In genomic region chr4:94486372-94486801, GRCh38 we compare ENCODE assay signal across 14 cellular contexts. TPM values are rescaled to one million over a fixed set of nuclear protein-coding genes. Genes with fewer than 3 reads are reported as not detected.
A peak's percentile ranks its signal among the peaks of the same experiment; 100 is the strongest.
DNase-seq lines count a peak whose midpoint lies in the region; ATAC-seq, FAIRE-seq and TF ChIP-seq lines count a peak whose summit lies in the region.
"Had no signal": no experiment of that assay in that cellular context is flagged by ENCODE, and none has a peak within 500 bp of the region (broad histone marks: within the 10 kb centered on the region; RNA-seq: fewer than 3 reads in every experiment).

No MANE protein-coding gene starts in this region.

- no peak for FAIRE-seq in kidney (lab: Jason Lieb, UNC)

- no peak overlapping the region for H3K9ac ChIP-seq in kidney (ENCODE audit: low read length in 2 of 2)

- H3K4me3 ChIP-seq in fibroblast of mammary gland (ENCODE audit: control insufficient read depth, low read depth, low read length), result no peak overlapping the region
- H3K4me3 ChIP-seq in kidney (ENCODE audit: low read length in 2 of 2), result no peak overlapping the region
- H3K4me3 ChIP-seq: HAP-1 had no signal

- no peak for TF ChIP-seq CTCF in fibroblast of mammary gland (conservative IDR thresholded peaks at IDR 0.05; ENCODE audit: control insufficient read depth, insufficient read depth, low read depth, low read length)
- TF ChIP-seq CTCF in kidney (IDR thresholded peaks at IDR 0.05; ENCODE audit: borderline replicate concordance, extremely low read depth, insufficient read depth), result no peak

- H3K4me1 ChIP-seq in kidney (ENCODE audit: control insufficient read depth in 1 of 2, insufficient read depth in 1 of 2, low read depth in 1 of 2, low read length in 2 of 2), result no peaks in the 10 kb centered on the region

- peak; percentile 5 for DNase-seq in DMS 273 (lab: John Stamatoyannopoulos, UW; ENCODE audit: unreplicated experiment)
- no peak for DNase-seq in DMS 273 treated with DMSO at 0.1 percent for 48 hours (lab: John Stamatoyannopoulos, UW)
- peak; percentile 15 for DNase-seq in RPMI8226
- peak; percentile 24 for DNase-seq in fibroblast of mammary gland (ENCODE audit: low read depth)
- peak; percentile 72 for DNase-seq in renal cortical epithelial cell (ENCODE audit: low read depth)
- DNase-seq in retina, result no peak
- DNase-seq in kidney, result no peak
- DNase-seq: anterior cingulate cortex, foreskin melanocyte, KBM-7, NCI-H1436 had no signal

- H3K27ac ChIP-seq in kidney (ENCODE audit: low read depth in 2 of 2, low read length in 2 of 2), result no peak overlapping the region
- H3K27ac ChIP-seq: 22Rv1 had no signal

- ATAC-seq in HG03571 (IDR thresholded peaks at IDR 0.05; ENCODE audit: unreplicated experiment), result no peak

- H3K9me3 ChIP-seq in kidney (ENCODE audit: control insufficient read depth in 1 of 2, low read length in 2 of 2), result no peaks in the 10 kb centered on the region
- H3K9me3 ChIP-seq: HAP-1 had no signal

- no peaks in the 10 kb centered on the region for H3K36me3 ChIP-seq in kidney (ENCODE audit: control insufficient read depth in 1 of 2, insufficient read depth in 2 of 2, low read length in 2 of 2)
- H3K36me3 ChIP-seq: HAP-1 had no signal

- intact Hi-C loops in kidney (cut with DNase I), result no loop called here

RNA-seq across cellular contexts. Expression of gene PDLIM5, which starts 34.6 kb away (rescaled TPM):
- 58.0 and 96.0 TPM in 2 replicates for total RNA-seq in renal cortical epithelial cell
- total RNA-seq in kidney, result 167 TPM
- 24.3 TPM for polyA plus RNA-seq in kidney (ENCODE audit: insufficient read depth, low read depth, low replicate concordance)

Comparison
In these comparisons a context has a peak if more than half of its experiments do, and no peak if none do; other contexts are left out.
1. DNase-seq: peak in DMS 273 (single experiment), RPMI8226 (single experiment), fibroblast of mammary gland (single experiment) and renal cortical epithelial cell (single experiment); none in DMS 273 treated with DMSO at 0.1 percent for 48 hours (single experiment), retina (single experiment) and kidney (single experiment).